In the genomic region with DNA sequence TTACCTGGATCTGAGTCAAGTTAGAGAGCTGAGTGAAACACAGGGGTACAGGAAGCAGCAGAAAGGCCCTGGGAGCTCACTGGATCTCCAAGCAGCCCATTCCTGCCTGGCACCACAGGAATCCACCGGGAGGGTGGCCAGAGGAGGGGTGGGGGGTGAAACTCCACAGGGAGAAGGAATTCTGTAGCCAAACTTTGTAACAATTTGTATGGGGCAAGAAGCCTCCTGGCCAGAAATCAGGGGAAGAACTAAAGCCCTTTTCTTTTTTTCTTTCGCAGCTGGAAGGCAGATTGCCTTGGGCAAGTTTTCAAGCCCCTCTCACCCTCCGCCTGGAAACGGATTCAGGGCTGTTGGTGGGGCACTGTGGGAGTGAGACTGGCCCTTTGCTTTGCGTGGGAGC, we compare ENCODE assay signal across 31 cellular contexts.
DNase-seq lines count a peak whose midpoint lies in the region; ATAC-seq, FAIRE-seq and TF ChIP-seq lines count a peak whose summit lies in the region.
"Had no signal": no experiment of that assay in that cellular context is flagged by ENCODE, and none has a peak within 500 bp of the region (broad histone marks: within the 10 kb centered on the region; RNA-seq: fewer than 3 reads in every experiment).

No MANE protein-coding gene starts in this region.

- TF ChIP-seq CTCF in AG10803 (conservative IDR thresholded peaks at IDR 0.05; ENCODE audit: low read length), result no peak
- TF ChIP-seq CTCF in H1 (IDR thresholded peaks at IDR 0.05; ENCODE audit: control extremely low read depth in 1 of 3, insufficient read depth in 1 of 3, low read depth in 1 of 3, low read length in 3 of 3), result no peak
- no peak for TF ChIP-seq CTCF in adrenal gland (IDR thresholded peaks at IDR 0.05)

- no peak overlapping the region for H4K5ac ChIP-seq in H1 (ENCODE audit: insufficient read length, low read depth, low read length)

- POLR2A ChIA-PET in H1 (lab: Charles Lee; ENCODE audit: partially characterized antibody), result no interaction called here

- no peaks in the 10 kb centered on the region for H3K79me1 ChIP-seq in H1 (ENCODE audit: low read depth, low read length)

- H3K14ac ChIP-seq in H1 (ENCODE audit: insufficient read length), result no peak overlapping the region

- H3K27ac ChIP-seq in H1 (ENCODE audit: low read depth, low read length), result no peak overlapping the region
- no peak overlapping the region for H3K27ac ChIP-seq in adrenal gland
- H3K27ac ChIP-seq: psoas muscle, sigmoid colon, WERI-Rb-1 had no signal

- H3K18ac ChIP-seq in H1 (ENCODE audit: extremely low read depth, low read length), result no peak overlapping the region

- H3K9me3 ChIP-seq in H1 (ENCODE audit: insufficient read depth in 2 of 2, low read depth in 1 of 2, low read length in 1 of 2) (no peaks in the 10 kb centered on the region), adrenal gland (replicated peaks in 1 of 3) (no peaks in the 10 kb centered on the region)

- no peak overlapping the region for H2BK20ac ChIP-seq in H1 (ENCODE audit: low read length)

- TF ChIP-seq RAD21 in H1 (IDR thresholded peaks at IDR 0.05 in 1 of 2, conservative IDR thresholded peaks at IDR 0.05 in 1 of 2; ENCODE audit: low read depth in 2 of 2, low read length in 2 of 2), result no peak

- intact Hi-C loops in adrenal gland (cut with DNase I), result no loop called here

- no peak overlapping the region for H4K91ac ChIP-seq in H1 (replicated peaks; ENCODE audit: insufficient read length, low read length)

- H2AK5ac ChIP-seq in H1 (ENCODE audit: low read depth, low read length), result no peak overlapping the region

- TF ChIP-seq EP300 in H1 (IDR thresholded peaks at IDR 0.05; ENCODE audit: borderline replicate concordance in 1 of 2, low read depth in 2 of 2, low read length in 2 of 2), result no peak

- no peak overlapping the region for H2BK15ac ChIP-seq in H1 (ENCODE audit: low read length)

- H2BK120ac ChIP-seq in H1 (replicated peaks; ENCODE audit: low read depth, low read length), result no peak overlapping the region

- H3K23ac ChIP-seq in H1 (ENCODE audit: insufficient read length), result no peak overlapping the region

- WGBS in H1 (ENCODE audit: extremely low coverage in 1 of 2, insufficient coverage in 1 of 2, insufficient read length in 1 of 2, insufficient replicate concordance in 2 of 2, low coverage in 1 of 2, low lambda C conversion rate in 2 of 2, missing lambda C conversion rate in 1 of 2), 2 experiments, result 86% methylated on average over 5 of the region's 5 CpGs; no CpG with 5 or more reads in 1 of the 2 experiments
- WGBS in adrenal gland, 4 donors, result 69 to 76% (median 73%) methylated on average over 5 of the region's 5 CpGs

- no peak overlapping the region for H4K8ac ChIP-seq in H1 (ENCODE audit: extremely low read depth, insufficient read depth, low read length)

- DNase-seq in AG10803 (ENCODE audit: low read depth), result peak; percentile 89
- DNase-seq in M059J (ENCODE audit: low read depth), result peak; percentile 29
- no peak for DNase-seq in H1 (ENCODE audit: low read depth in 1 of 2, low spot score in 2 of 2)
- DNase-seq in myocyte (ENCODE audit: low read depth), result peak; percentile 39
- DNase-seq in stimulated activated CD4-positive, alpha-beta T cell treated with anti-CD3 and anti-CD28 coated beads, Interleukin-4, amount 100 ng/mL, for 4 hours, result no peak
- no peak for DNase-seq in adrenal gland
- no peak for DNase-seq in RCC 7860 (ENCODE audit: low spot score)
- DNase-seq: activated CD4-positive, alpha-beta T cell treated with anti-CD3 and anti-CD28 coated beads for 48 hours; activated CD8-positive, alpha-beta memory T cell treated with anti-CD3 and anti-CD28 coated beads for 24 hours; aorta; cortex of kidney; DMS 273 treated with DMSO at 0.1 percent for 48 hours; effector memory CD8-positive, alpha-beta T cell; EL; Kasumi-1; kidney glomerular epithelial cell; midbrain; naive thymus-derived CD8-positive, alpha-beta T cell; NCI-H510A; psoas muscle; RPMI8226; sigmoid colon; stimulated activated CD4-positive, alpha-beta T cell treated with anti-CD3 and anti-CD28 coated beads, Interleukin-15, amount 100 ng/mL, for 24 hours; T1000; WERI-Rb-1 had no signal

- H3K4ac ChIP-seq in H1 (replicated peaks; ENCODE audit: insufficient read length, low read depth, low read length), result no peak overlapping the region

- H3K27me3 ChIP-seq in H1 (replicated peaks in 1 of 4; ENCODE audit: control insufficient read depth in 3 of 4, extremely low read depth in 1 of 4, insufficient read depth in 3 of 4, low read length in 3 of 4) (no peaks in the 10 kb centered on the region), adrenal gland (no peaks in the 10 kb centered on the region)
- H3K27me3 ChIP-seq: sigmoid colon had no signal

- H3K4me2 ChIP-seq in H1 (ENCODE audit: insufficient read depth in 1 of 2, low read depth in 2 of 2, low read length in 2 of 2), result no peak overlapping the region

- CTCF ChIA-PET in H1 (lab: Charles Lee; ENCODE audit: partially characterized antibody), result interaction anchor here (1.2 kb wide), 1 partner anchor 27 kb away, joined by 3 read pairs; no protein-coding TSS in a partner anchor

- H3K4me1 ChIP-seq in H1 (replicated peaks in 1 of 4; ENCODE audit: control insufficient read depth in 3 of 4, insufficient read depth in 4 of 4, low read length in 3 of 4), result no peaks in the 10 kb centered on the region
- H3K4me1 ChIP-seq in adrenal gland (replicated peaks in 1 of 2), result no peaks in the 10 kb centered on the region
- H3K4me1 ChIP-seq: psoas muscle had no signal

- H2AFZ ChIP-seq in H1 (ENCODE audit: low read length), result peak overlapping the region; percentile 21; the same call in 1 of the 2 replicates

- TF ChIP-seq POLR2A in H1 (IDR thresholded peaks at IDR 0.05; ENCODE audit: control extremely low read depth in 1 of 2, low read depth in 2 of 2, low read length in 2 of 2) (no peak), adrenal gland (IDR thresholded peaks at IDR 0.05) (no peak)

- H4K20me1 ChIP-seq in H1 (replicated peaks in 1 of 2; ENCODE audit: control insufficient read depth in 1 of 2, insufficient read depth in 2 of 2, low read length in 2 of 2), result no peaks in the 10 kb centered on the region

- no peak overlapping the region for H3K9ac ChIP-seq in H1 (replicated peaks in 1 of 4; ENCODE audit: extremely low read depth in 1 of 4, low read depth in 3 of 4, low read length in 3 of 4)

- H3K79me2 ChIP-seq in H1 (ENCODE audit: control insufficient read depth in 1 of 2, insufficient read depth in 2 of 2, low read length in 2 of 2), result no peaks in the 10 kb centered on the region

- H3K4me3 ChIP-seq in AG10803 (ENCODE audit: low read length) (no peak overlapping the region), H1 (ENCODE audit: extremely low read depth in 1 of 4, insufficient read depth in 2 of 4, low read depth in 3 of 4, low read length in 4 of 4) (no peak overlapping the region), adrenal gland (no peak overlapping the region)
- H3K4me3 ChIP-seq: psoas muscle, sigmoid colon had no signal

- H3K36me3 ChIP-seq in H1 (ENCODE audit: control insufficient read depth in 2 of 4, insufficient read depth in 4 of 4, low read length in 3 of 4), result no peaks in the 10 kb centered on the region
- H3K36me3 ChIP-seq in adrenal gland (replicated peaks in 1 of 2), result no peaks in the 10 kb centered on the region
- H3K36me3 ChIP-seq: sigmoid colon, WERI-Rb-1 had no signal

- no peak overlapping the region for H3K56ac ChIP-seq in H1 (replicated peaks; ENCODE audit: insufficient read length, low read depth, low read length)

- H3K23me2 ChIP-seq in H1 (ENCODE audit: low read depth, low read length), result no peaks in the 10 kb centered on the region

- no peak overlapping the region for H2BK12ac ChIP-seq in H1 (ENCODE audit: low read depth, low read length)

- no peak for FAIRE-seq in H1 (lab: Jason Lieb, UNC)
- FAIRE-seq in RCC 7860 (lab: Jason Lieb, UNC), result no peak
- FAIRE-seq: A204.1, frontal cortex, GM12892 had no signal

- no peak overlapping the region for H2BK5ac ChIP-seq in H1 (ENCODE audit: low read depth, low read length)

- ATAC-seq in GM21529 (IDR thresholded peaks at IDR 0.05; ENCODE audit: unreplicated experiment), result no peak
- ATAC-seq: effector memory CD8-positive, alpha-beta T cell; HCT116; naive thymus-derived CD8-positive, alpha-beta T cell; psoas muscle; stimulated activated memory B cell treated with anti-CD40 and anti-IgM and Interleukin-4, amounts not matched to agents 10 μg/mL and 1 μg/mL and 100 μg/mL, for 72 hours had no signal

TF ChIP-seq in H1, 55 proteins besides CTCF, POLR2A, EP300 and RAD21 (continues in another document):
- TF ChIP-seq KDM4A (IDR thresholded peaks at IDR 0.05; ENCODE audit: low read depth, low read length, severe bottlenecking), result no peak
- TF ChIP-seq, protein P1, sequence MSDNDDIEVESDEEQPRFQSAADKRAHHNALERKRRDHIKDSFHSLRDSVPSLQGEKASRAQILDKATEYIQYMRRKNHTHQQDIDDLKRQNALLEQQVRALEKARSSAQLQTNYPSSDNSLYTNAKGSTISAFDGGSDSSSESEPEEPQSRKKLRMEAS (IDR thresholded peaks at IDR 0.05), result no peak
- TF ChIP-seq SIRT6 (IDR thresholded peaks at IDR 0.05; ENCODE audit: low read length), result no peak
- TF ChIP-seq CBX8 (IDR thresholded peaks at IDR 0.05; ENCODE audit: borderline replicate concordance, low read depth, low read length), result no peak
- TF ChIP-seq ASH2L (IDR thresholded peaks at IDR 0.05; ENCODE audit: low read length), result no peak
- TF ChIP-seq TAF7 (optimal IDR thresholded peaks at IDR 0.05; ENCODE audit: borderline replicate concordance, low read depth, low read length), result no peak
- TF ChIP-seq YY1 (IDR thresholded peaks at IDR 0.05; ENCODE audit: low read depth, low read length), result no peak
- TF ChIP-seq BRCA1 (IDR thresholded peaks at IDR 0.05; ENCODE audit: low read depth, low read length), result no peak

Comparison
In these comparisons a context has a peak if more than half of its experiments do, and no peak if none do; other contexts are left out.
1. DNase-seq: peak in AG10803 (single experiment), M059J (single experiment) and myocyte (single experiment); none in H1 (0 of 2), stimulated activated CD4-positive, alpha-beta T cell treated with anti-CD3 and anti-CD28 coated beads, Interleukin-4, amount 100 ng/mL, for 4 hours (0 of 2), adrenal gland (0 of 7) and RCC 7860 (single experiment).